36 cellular contexts compared by ENCODE assay signal in genomic region chr10:127122831-127123230, GRCh38.
"Had no signal": no experiment of that assay in that cellular context is flagged by ENCODE, and none has a peak within 500 bp of the region (broad histone marks: within the 10 kb centered on the region; RNA-seq: fewer than 3 reads in every experiment).

No MANE protein-coding gene starts in this region.

- H3K27ac ChIP-seq: adrenal gland, ascending aorta, body of pancreas, brain microvascular endothelial cell, breast epithelium, cardiac muscle cell had no signal

- H3K4me3 Mint-ChIP-seq: activated naive CD4-positive, alpha-beta T cell treated with anti-CD3 and anti-CD28 coated beads for 36 hours; activated naive CD4-positive, alpha-beta T cell treated with anti-CD3 and anti-CD28 coated beads, Interleukin-2, amount 10 ng/mL, durations not matched to agents 7 days and 5 days; activated naive CD4-positive, alpha-beta T cell treated with anti-CD3 and anti-CD28 coated beads, Interleukin-2, amount 50 U/mL, for 24 hours; activated naive CD8-positive, alpha-beta T cell; activated naive CD8-positive, alpha-beta T cell treated with anti-CD3 and anti-CD28 coated beads for 36 hours; activated naive CD8-positive, alpha-beta T cell treated with anti-CD3 and anti-CD28 coated beads, Interleukin-2, amount 10 ng/mL, durations not matched to agents 7 days and 5 days; activated naive CD8-positive, alpha-beta T cell treated with anti-CD3 and anti-CD28 coated beads, Interleukin-2, amount 50 U/mL, for 24 hours; activated T-cell treated with anti-CD3 and anti-CD28 coated beads, Interleukin-2, amount 50 U/mL, for 24 hours; activated T-cell treated with anti-CD3 and anti-CD28 coated beads, Interleukin-2, amount 50 U/mL, for 4 hours; activated T-cell treated with anti-CD3 and anti-CD28 coated beads, Interleukin-2, amount 50 U/mL, for 72 hours; activated T-helper 1 cell treated with anti-CD3 and anti-CD28 coated beads, Interleukin-12 subunit alpha, Interleukin-12 subunit beta, Interleukin-2, Interleukin-4 antibody, amounts not matched to agents 30 ng/mL and 10 ng/mL and 1 ng/mL, durations not matched to agents 14 hours and 24 hours and 36 hours; activated T-helper 17 cell treated with anti-CD3 and anti-CD28 coated beads, Interleukin-2, amount 50 U/mL, for 72 hours; brain; central memory CD8-positive, alpha-beta T cell had no signal

- H3K4me3 ChIP-seq: adrenal gland, ascending aorta, body of pancreas, breast epithelium, cardiac muscle cell had no signal

- H3K36me3 ChIP-seq: adrenal gland, breast epithelium, cardiac muscle cell had no signal

- H3K27ac Mint-ChIP-seq: activated naive CD4-positive, alpha-beta T cell treated with anti-CD3 and anti-CD28 coated beads for 36 hours; activated naive CD4-positive, alpha-beta T cell treated with anti-CD3 and anti-CD28 coated beads, Interleukin-2, amount 10 ng/mL, durations not matched to agents 7 days and 5 days; activated naive CD4-positive, alpha-beta T cell treated with anti-CD3 and anti-CD28 coated beads, Interleukin-2, amount 50 U/mL, for 24 hours; activated naive CD4-positive, alpha-beta T cell treated with anti-CD3 and anti-CD28 coated beads, Interleukin-2, amount 50 U/mL, for 72 hours; activated naive CD8-positive, alpha-beta T cell; activated naive CD8-positive, alpha-beta T cell treated with anti-CD3 and anti-CD28 coated beads for 36 hours; activated naive CD8-positive, alpha-beta T cell treated with anti-CD3 and anti-CD28 coated beads, Interleukin-2, amount 10 ng/mL, durations not matched to agents 7 days and 5 days; activated naive CD8-positive, alpha-beta T cell treated with anti-CD3 and anti-CD28 coated beads, Interleukin-2, amount 50 U/mL, for 24 hours; activated T-cell treated with anti-CD3 and anti-CD28 coated beads, Interleukin-2, amount 50 U/mL, for 24 hours; activated T-cell treated with anti-CD3 and anti-CD28 coated beads, Interleukin-2, amount 50 U/mL, for 72 hours; activated T-helper 1 cell treated with anti-CD3 and anti-CD28 coated beads, Interleukin-12 subunit alpha, Interleukin-12 subunit beta, Interleukin-2, Interleukin-4 antibody, amounts not matched to agents 30 ng/mL and 10 ng/mL and 1 ng/mL, durations not matched to agents 14 hours and 24 hours and 36 hours; activated T-helper 17 cell treated with anti-CD3 and anti-CD28 coated beads, Interleukin-2, amount 50 U/mL, for 72 hours; activated T-helper 2 cell treated with anti-CD3 and anti-CD28 coated beads, Interferon-gamma antibody, Interleukin-2, Interleukin-4, amounts not matched to agents 10 μg/mL and 5 μg/mL and 100 μg/mL, durations not matched to agents 14 hours and 24 hours and 36 hours; brain had no signal

- H3K9me3 ChIP-seq: adrenal gland, ascending aorta, body of pancreas, breast epithelium had no signal

- H3K4me1 Mint-ChIP-seq: activated naive CD4-positive, alpha-beta T cell treated with anti-CD3 and anti-CD28 coated beads, Interleukin-2, amount 10 ng/mL, durations not matched to agents 7 days and 5 days; activated naive CD4-positive, alpha-beta T cell treated with anti-CD3 and anti-CD28 coated beads, Interleukin-2, amount 50 U/mL, for 24 hours; activated naive CD8-positive, alpha-beta T cell treated with anti-CD3 and anti-CD28 coated beads for 36 hours; activated naive CD8-positive, alpha-beta T cell treated with anti-CD3 and anti-CD28 coated beads, Interleukin-2, amount 50 U/mL, for 24 hours; activated T-helper 17 cell treated with anti-CD3 and anti-CD28 coated beads, Interleukin-2, amount 50 U/mL, for 72 hours; brain; central memory CD8-positive, alpha-beta T cell had no signal

- H3K9me3 Mint-ChIP-seq: activated naive CD4-positive, alpha-beta T cell treated with anti-CD3 and anti-CD28 coated beads, Interleukin-2, amount 10 ng/mL, durations not matched to agents 7 days and 5 days; activated naive CD8-positive, alpha-beta T cell treated with anti-CD3 and anti-CD28 coated beads for 36 hours; activated naive CD8-positive, alpha-beta T cell treated with anti-CD3 and anti-CD28 coated beads, Interleukin-2, amount 10 ng/mL, durations not matched to agents 7 days and 5 days; activated naive CD8-positive, alpha-beta T cell treated with anti-CD3 and anti-CD28 coated beads, Interleukin-2, amount 50 U/mL, for 24 hours; activated T-cell treated with anti-CD3 and anti-CD28 coated beads, Interleukin-2, amount 50 U/mL, for 4 hours; activated T-helper 1 cell treated with anti-CD3 and anti-CD28 coated beads, Interleukin-12 subunit alpha, Interleukin-12 subunit beta, Interleukin-2, Interleukin-4 antibody, amounts not matched to agents 30 ng/mL and 10 ng/mL and 1 ng/mL, durations not matched to agents 14 hours and 24 hours and 36 hours; activated T-helper 2 cell treated with anti-CD3 and anti-CD28 coated beads, Interferon-gamma antibody, Interleukin-2, Interleukin-4, amounts not matched to agents 10 μg/mL and 5 μg/mL and 100 μg/mL, durations not matched to agents 14 hours and 24 hours and 36 hours; brain had no signal

- H3K27me3 ChIP-seq: adrenal gland, ascending aorta, body of pancreas, brain microvascular endothelial cell, breast epithelium, cardiac muscle cell had no signal

- H3K4me1 ChIP-seq: adrenal gland, ascending aorta, body of pancreas, breast epithelium had no signal

- ATAC-seq: activated naive CD4-positive, alpha-beta T cell treated with anti-CD3 and anti-CD28 coated beads, Interleukin-2, amount 50 U/mL, for 72 hours; activated naive CD8-positive, alpha-beta T cell treated with anti-CD3 and anti-CD28 coated beads, Interleukin-2, amount 50 U/mL, for 24 hours; activated T-cell treated with anti-CD3 and anti-CD28 coated beads, Interleukin-2, amount 50 U/mL, for 4 hours; activated T-cell treated with anti-CD3 and anti-CD28 coated beads, Interleukin-2, amount 50 U/mL, for 72 hours; activated T-helper 17 cell treated with anti-CD3 and anti-CD28 coated beads, Interleukin-2, amount 50 U/mL, for 72 hours; body of pancreas had no signal

- DNase-seq: activated effector memory CD4-positive, alpha-beta T cell treated with anti-CD3 and anti-CD28 coated beads, Interleukin-2, amount 50 U/mL, for 16 hours; activated effector memory CD4-positive, alpha-beta T cell treated with Interleukin-2 at 50 U/mL for 16 hours; activated gamma-delta T cell; activated gamma-delta T cell treated with Interleukin-2 at 50 U/mL for 16 hours; activated naive CD4-positive, alpha-beta T cell; activated naive CD4-positive, alpha-beta T cell treated with anti-CD3 and anti-CD28 coated beads for 36 hours; activated naive CD4-positive, alpha-beta T cell treated with anti-CD3 and anti-CD28 coated beads, Interleukin-2, amount 10 ng/mL, durations not matched to agents 7 days and 5 days; activated naive CD4-positive, alpha-beta T cell treated with anti-CD3 and anti-CD28 coated beads, Interleukin-2, amount 50 U/mL, for 16 hours; activated naive CD4-positive, alpha-beta T cell treated with Interleukin-2 at 50 U/mL for 16 hours; activated naive CD8-positive, alpha-beta T cell treated with anti-CD3 and anti-CD28 coated beads for 36 hours; activated naive CD8-positive, alpha-beta T cell treated with anti-CD3 and anti-CD28 coated beads, Interleukin-2, amount 10 ng/mL, durations not matched to agents 7 days and 5 days; activated naive CD8-positive, alpha-beta T cell treated with anti-CD3 and anti-CD28 coated beads, Interleukin-2, amount 50 U/mL, for 24 hours; activated T-cell treated with anti-CD3 and anti-CD28 coated beads for 4 hours; activated T-cell treated with anti-CD3 and anti-CD28 coated beads, Interleukin-2, amount 50 U/mL, for 1 hour; activated T-cell treated with anti-CD3 and anti-CD28 coated beads, Interleukin-2, amount 50 U/mL, for 24 hours; activated T-cell treated with anti-CD3 and anti-CD28 coated beads, Interleukin-2, amount 50 U/mL, for 4 hours; activated T-cell treated with anti-CD3 and anti-CD28 coated beads, Interleukin-2, amount 50 U/mL, for 48 hours; activated T-cell treated with anti-CD3 and anti-CD28 coated beads, Interleukin-2, amount 50 U/mL, for 72 hours; adrenal gland; amniotic stem cell; aorta; body of pancreas; brain microvascular endothelial cell; central memory CD4-positive, alpha-beta T cell; cerebellar nuclear complex had no signal

- H3K36me3 Mint-ChIP-seq: activated naive CD4-positive, alpha-beta T cell treated with anti-CD3 and anti-CD28 coated beads, Interleukin-2, amount 10 ng/mL, durations not matched to agents 7 days and 5 days; activated naive CD4-positive, alpha-beta T cell treated with anti-CD3 and anti-CD28 coated beads, Interleukin-2, amount 50 U/mL, for 24 hours; activated naive CD4-positive, alpha-beta T cell treated with anti-CD3 and anti-CD28 coated beads, Interleukin-2, amount 50 U/mL, for 72 hours; activated naive CD8-positive, alpha-beta T cell; activated naive CD8-positive, alpha-beta T cell treated with anti-CD3 and anti-CD28 coated beads for 36 hours; activated naive CD8-positive, alpha-beta T cell treated with anti-CD3 and anti-CD28 coated beads, Interleukin-2, amount 10 ng/mL, durations not matched to agents 7 days and 5 days; brain had no signal
